Comparison of ENCODE assay signal across 12 cellular contexts in the genomic region with DNA sequence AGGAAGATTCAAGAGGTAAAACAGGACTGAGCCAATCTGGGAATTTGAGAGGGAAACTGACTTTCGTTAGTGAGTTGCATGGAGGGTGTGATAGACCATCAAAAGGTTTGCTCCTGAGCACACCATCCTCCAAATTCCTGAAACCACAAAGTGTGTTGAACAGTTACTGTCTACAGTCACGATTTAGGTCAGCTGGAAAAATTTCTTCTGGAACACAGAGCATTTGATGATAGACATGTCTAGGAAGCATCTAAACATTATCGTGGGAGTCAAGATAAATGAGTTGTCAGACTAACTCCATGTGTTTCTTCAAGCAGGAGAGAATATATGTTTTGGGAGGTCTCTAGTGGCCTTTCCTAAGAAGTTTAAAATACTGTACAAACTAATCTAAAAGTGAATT.
"Had no signal": no experiment of that assay in that cellular context is flagged by ENCODE, and none has a peak within 500 bp of the region (broad histone marks: within the 10 kb centered on the region; RNA-seq: fewer than 3 reads in every experiment).

No MANE protein-coding gene starts in this region.

- H3K36me3 ChIP-seq: cardiac muscle cell, esophagus muscularis mucosa, upper lobe of right lung, WERI-Rb-1 had no signal

- H3K27me3 ChIP-seq: esophagus muscularis mucosa, upper lobe of right lung had no signal

- ATAC-seq: natural killer cell had no signal

- H3K27ac ChIP-seq: cardiac muscle cell, esophagus muscularis mucosa, upper lobe of right lung, WERI-Rb-1 had no signal

- H3K4me1 ChIP-seq: upper lobe of right lung had no signal

- H3K9me3 ChIP-seq: esophagus muscularis mucosa, upper lobe of right lung had no signal

- H3K4me3 ChIP-seq: cardiac muscle cell, esophagus muscularis mucosa, upper lobe of right lung had no signal

- DNase-seq: activated CD4-positive, alpha-beta T cell treated with anti-CD3 and anti-CD28 coated beads for 1 hour; activated gamma-delta T cell; effector CD8-positive, alpha-beta T cell; mesendoderm; natural killer cell; stimulated activated CD4-positive, alpha-beta T cell treated with anti-CD3 and anti-CD28 coated beads, Interleukin-4, amount 100 ng/mL, for 4 hours; stimulated activated naive B cell treated with anti-CD40 and anti-IgM and Interleukin-4, amounts not matched to agents 10 μg/mL and 1 μg/mL and 100 μg/mL, for 72 hours; T-helper 2 cell; upper lobe of right lung; WERI-Rb-1 had no signal
